9 cellular contexts compared by ENCODE assay signal in the genomic region with DNA sequence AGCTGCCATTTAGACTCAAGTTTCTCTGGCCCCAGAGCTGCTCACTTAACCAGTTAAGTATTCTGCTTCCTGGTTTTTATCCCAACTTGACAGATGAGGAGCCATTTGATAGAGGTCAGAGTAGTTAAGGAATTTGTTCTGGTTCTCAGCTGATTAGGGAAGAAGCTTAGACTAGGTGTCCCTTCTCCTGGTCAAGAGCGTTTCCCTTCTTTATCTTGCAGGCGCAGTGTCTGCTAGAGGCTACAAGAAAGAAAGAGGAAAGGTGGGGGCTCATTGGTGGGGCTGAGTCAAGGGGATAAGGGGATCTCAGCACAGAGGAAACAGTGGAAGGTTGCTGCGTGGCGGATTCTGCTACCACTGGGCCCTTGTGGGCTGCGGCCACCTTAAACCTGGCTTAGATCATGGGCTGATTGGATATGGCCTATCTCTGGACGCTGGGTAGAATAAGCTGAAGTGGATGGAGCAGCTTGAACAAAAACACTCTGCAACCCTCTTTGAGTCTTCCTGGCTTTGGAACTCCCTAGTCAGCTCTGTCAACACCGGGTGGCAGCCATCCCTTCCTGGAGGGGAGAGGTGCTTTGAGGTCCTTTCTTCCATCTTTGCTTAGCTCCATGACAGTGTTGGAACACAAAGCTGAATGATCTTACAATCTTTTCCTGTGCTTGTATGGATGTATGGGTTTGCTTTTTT.
DNase-seq lines count a peak whose midpoint lies in the region; ATAC-seq, FAIRE-seq and TF ChIP-seq lines count a peak whose summit lies in the region.
"Had no signal": no experiment of that assay in that cellular context is flagged by ENCODE, and none has a peak within 500 bp of the region (broad histone marks: within the 10 kb centered on the region; RNA-seq: fewer than 3 reads in every experiment).

No MANE protein-coding gene starts in this region.

- POLR2A ChIA-PET in A673 (lab: Charles Lee; ENCODE audit: low non-redundant PET): no interaction called here

- no peaks in the 10 kb centered on the region for H3K36me3 Mint-ChIP-seq in activated naive CD4-positive, alpha-beta T cell treated with anti-CD3 and anti-CD28 coated beads, Interleukin-2, amount 10 ng/mL, durations not matched to agents 7 days and 5 days

- peak; percentile 29; the same call in 1 of the 2 replicates for TF ChIP-seq CTCF in A673 (conservative IDR thresholded peaks at IDR 0.05; ENCODE audit: low read depth, low read length)
- peak; percentile 33 for TF ChIP-seq CTCF in GM12873 (IDR thresholded peaks at IDR 0.05; ENCODE audit: insufficient read depth, low read depth, low read length, missing control alignments)
- TF ChIP-seq CTCF in foreskin keratinocyte (conservative IDR thresholded peaks at IDR 0.05): peak; percentile 44
- TF ChIP-seq CTCF in vagina (IDR thresholded peaks at IDR 0.05): no peak

- no TSS peak for BruUV-seq in A673 (replicated peaks; lab: Mats Ljungman, UMichigan)

- H3K9me3 ChIP-seq in A673 (ENCODE audit: low read depth, low read length, poor library complexity, severe bottlenecking) (no peaks in the 10 kb centered on the region), vagina (no peaks in the 10 kb centered on the region)

- H3K9me3 Mint-ChIP-seq in activated naive CD4-positive, alpha-beta T cell treated with anti-CD3 and anti-CD28 coated beads, Interleukin-2, amount 10 ng/mL, durations not matched to agents 7 days and 5 days: no peaks in the 10 kb centered on the region
- H3K9me3 Mint-ChIP-seq: effector memory CD8-positive, alpha-beta T cell had no signal

- DNase-seq in A673 (ENCODE audit: low spot score) (peak; percentile 33), RCC 7860 (ENCODE audit: low spot score) (peak; percentile 11), foreskin keratinocyte (no peak), activated gamma-delta T cell treated with Interleukin-2 at 50 U/mL for 16 hours (no peak), vagina (ENCODE audit: extremely low spot score in 2 of 2) (no peak), T1000 (lab: John Stamatoyannopoulos, UW) (no peak)
- DNase-seq in activated naive CD4-positive, alpha-beta T cell treated with anti-CD3 and anti-CD28 coated beads, Interleukin-2, amount 10 ng/mL, durations not matched to agents 7 days and 5 days: no peak

- FAIRE-seq in RCC 7860 (lab: Jason Lieb, UNC): no peak

- H3K36me3 ChIP-seq in A673 (ENCODE audit: insufficient read depth, low read length, poor library complexity, severe bottlenecking) (no peaks in the 10 kb centered on the region), vagina (no peaks in the 10 kb centered on the region)

- H3K4me3 ChIP-seq in A673 (ENCODE audit: low read depth, low read length, poor library complexity, severe bottlenecking) (no peak overlapping the region), vagina (no peak overlapping the region)

- H3K27me3 ChIP-seq in A673 (replicated peaks; ENCODE audit: insufficient read depth, low read depth, low read length, poor library complexity): no peaks in the 10 kb centered on the region
- H3K27me3 ChIP-seq in foreskin keratinocyte: peaks cover 8% of the 10 kb centered on the region
- no peaks in the 10 kb centered on the region for H3K27me3 ChIP-seq in vagina

- H3K27ac Mint-ChIP-seq in activated naive CD4-positive, alpha-beta T cell treated with anti-CD3 and anti-CD28 coated beads, Interleukin-2, amount 10 ng/mL, durations not matched to agents 7 days and 5 days: no peak overlapping the region

- no peak for ATAC-seq in foreskin keratinocyte

- intact Hi-C loops in A673 (cut with micrococcal nuclease; ENCODE audit: unreplicated experiment) (loop anchor here (2.0 to 5.0 kb wide), 2 partner anchors 257 to 462 kb away; a partner anchor contains a TSS), vagina (cut with DNase I) (no loop called here)

- H3K27me3 Mint-ChIP-seq in activated naive CD4-positive, alpha-beta T cell treated with anti-CD3 and anti-CD28 coated beads, Interleukin-2, amount 10 ng/mL, durations not matched to agents 7 days and 5 days: peaks cover 32% of the 10 kb centered on the region

- H3K4me1 Mint-ChIP-seq in activated naive CD4-positive, alpha-beta T cell treated with anti-CD3 and anti-CD28 coated beads, Interleukin-2, amount 10 ng/mL, durations not matched to agents 7 days and 5 days: no peaks in the 10 kb centered on the region

- no peak overlapping the region for H3K4me3 Mint-ChIP-seq in activated naive CD4-positive, alpha-beta T cell treated with anti-CD3 and anti-CD28 coated beads, Interleukin-2, amount 10 ng/mL, durations not matched to agents 7 days and 5 days
- H3K4me3 Mint-ChIP-seq: effector memory CD8-positive, alpha-beta T cell had no signal

- CTCF ChIA-PET in A673 (lab: Charles Lee): interaction anchor here (0.6 to 2.6 kb wide), 8 partner anchors 19 to 661 kb away, joined by 3 to 59 read pairs (median 6); no protein-coding TSS in a partner anchor
- CTCF ChIA-PET in activated naive CD4-positive, alpha-beta T cell treated with anti-CD3 and anti-CD28 coated beads, Interleukin-2, amount 10 ng/mL, durations not matched to agents 7 days and 5 days (lab: Charles Lee): interaction anchor here (0.6 to 7.1 kb wide), 20 partner anchors 10 to 476 kb away, joined by 3 to 95 read pairs (median 3); no protein-coding TSS in a partner anchor

- H3K4me1 ChIP-seq in A673 (ENCODE audit: insufficient read depth, low read length, poor library complexity, severe bottlenecking): no peaks in the 10 kb centered on the region
- H3K4me1 ChIP-seq in foreskin keratinocyte: no peaks in the 10 kb centered on the region
- H3K4me1 ChIP-seq in vagina: no peaks in the 10 kb centered on the region

- TF ChIP-seq POLR2A in vagina (IDR thresholded peaks at IDR 0.05): no peak

- H3K27ac ChIP-seq in A673 (ENCODE audit: low read depth, low read length, poor library complexity, severe bottlenecking): no peak overlapping the region
- no peak overlapping the region for H3K27ac ChIP-seq in foreskin keratinocyte
- H3K27ac ChIP-seq in vagina: no peak overlapping the region

Comparison
In these comparisons a context has a peak if more than half of its experiments do, and no peak if none do; other contexts are left out.
1. DNase-seq: peak in A673 (single experiment) and RCC 7860 (single experiment); none in foreskin keratinocyte (0 of 2), activated gamma-delta T cell treated with Interleukin-2 at 50 U/mL for 16 hours (single experiment), vagina (0 of 2), T1000 (single experiment) and activated naive CD4-positive, alpha-beta T cell treated with anti-CD3 and anti-CD28 coated beads, Interleukin-2, amount 10 ng/mL, durations not matched to agents 7 days and 5 days (single experiment).
2. CTCF ChIP-seq: peak in A673 (single experiment), GM12873 (single experiment) and foreskin keratinocyte (single experiment); none in vagina (0 of 3).